ENCODE assay signal across 35 cellular contexts in the genomic region with DNA sequence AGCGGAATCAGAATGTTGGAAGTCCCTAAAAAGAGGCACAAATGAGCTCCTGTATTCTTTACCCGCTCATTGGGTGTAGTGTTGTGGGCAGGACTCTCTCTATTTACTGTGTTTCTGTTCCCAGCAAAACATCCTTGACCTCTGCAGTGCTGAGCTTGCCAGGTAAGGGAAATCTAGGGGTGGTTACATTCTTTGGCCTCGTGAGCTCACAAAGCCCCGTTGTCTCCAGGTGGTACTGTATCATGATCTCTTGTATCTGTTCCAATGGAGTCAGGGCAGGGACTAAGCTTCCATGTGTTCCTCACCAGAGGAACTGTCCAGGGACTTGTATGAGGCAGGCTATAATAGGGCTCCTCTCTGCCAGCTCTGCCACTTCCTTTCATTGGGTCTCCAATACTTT. TPM values are rescaled to one million over a fixed set of nuclear protein-coding genes. Genes with fewer than 3 reads are reported as not detected.
"Had no signal": no experiment of that assay in that cellular context is flagged by ENCODE, and none has a peak within 500 bp of the region (broad histone marks: within the 10 kb centered on the region; RNA-seq: fewer than 3 reads in every experiment).

No MANE protein-coding gene starts in this region.

- DNase-seq: Kasumi-1, MM.1S, NCI-H1092 treated with DMSO at 0.1 percent for 48 hours, NCI-H1105 treated with DMSO at 0.1 percent for 48 hours, NCI-H1417, NCI-H1436, NCI-H146, NCI-H1694, NCI-H187, NCI-H1930, NCI-H2029 treated with DMSO at 0.1 percent for 48 hours, NCI-H2171 treated with DMSO at 0.1 percent for 48 hours, NCI-H2227 treated with DMSO at 0.1 percent for 48 hours, NCI-H345, NCI-H446, NCI-H510A treated with DMSO at 0.1 percent for 48 hours, NCI-H524 treated with DMSO at 0.1 percent for 48 hours, NCI-H526 treated with DMSO at 0.1 percent for 48 hours, NCI-H774, PC-9, SHP77, SIG-M5, SJCRH30, T-cell had no signal

- H3K4me3 ChIP-seq: PC-9, SJCRH30, SK-N-MC had no signal

- H3K4me1 ChIP-seq: SJCRH30 had no signal

- FAIRE-seq: RCC 7860 had no signal

- H3K27ac Mint-ChIP-seq: T-cell had no signal

- H3K9me3 Mint-ChIP-seq: T-cell had no signal

- ATAC-seq: Panc1, Right ventricle myocardium inferior, SK-N-SH treated with all-trans-retinoic acid at 6 μM for 48 hours had no signal

- H3K36me3 ChIP-seq: SJCRH30 had no signal

- H3K4me3 Mint-ChIP-seq: T-cell had no signal

- H3K36me3 Mint-ChIP-seq: T-cell had no signal

- H3K9me3 ChIP-seq: SJCRH30 had no signal

- H3K4me2 ChIP-seq: PC-9 had no signal

- H2AFZ ChIP-seq: PC-9 had no signal

- H3K27ac ChIP-seq: PC-9, RWPE1, SJCRH30, SK-N-MC had no signal

RNA-seq across cellular contexts. Expression of a gene that starts 11.8 kb away (rescaled TPM):
- total RNA-seq: MCF 10A, NCI-H460, OCI-LY7, PC-9, Right ventricle myocardium inferior, RPMI7951, SJCRH30, SK-MEL-5, T-cell had no signal

RNA-seq across cellular contexts. Expression of a gene that starts 23.6 kb away (rescaled TPM):
- total RNA-seq: MCF 10A, NCI-H460, OCI-LY7, PC-9, Right ventricle myocardium inferior, RPMI7951, SJCRH30, SK-MEL-5, T-cell had no signal

RNA-seq across cellular contexts. Expression of a gene that starts 34.5 kb away (rescaled TPM):
- total RNA-seq: MCF 10A, NCI-H460, OCI-LY7, PC-9, Right ventricle myocardium inferior, RPMI7951, SJCRH30, SK-MEL-5, T-cell had no signal

RNA-seq across cellular contexts. Expression of a gene that starts 44.7 kb away (rescaled TPM):
- total RNA-seq: MCF 10A, NCI-H460, OCI-LY7, PC-9, Right ventricle myocardium inferior, RPMI7951, SJCRH30, SK-MEL-5, T-cell had no signal

RNA-seq across cellular contexts. Expression of a gene that starts 49.6 kb away (rescaled TPM):
- total RNA-seq: MCF 10A, NCI-H460, OCI-LY7, PC-9, Right ventricle myocardium inferior, RPMI7951, SJCRH30, SK-MEL-5, T-cell had no signal
